In the genomic region with DNA sequence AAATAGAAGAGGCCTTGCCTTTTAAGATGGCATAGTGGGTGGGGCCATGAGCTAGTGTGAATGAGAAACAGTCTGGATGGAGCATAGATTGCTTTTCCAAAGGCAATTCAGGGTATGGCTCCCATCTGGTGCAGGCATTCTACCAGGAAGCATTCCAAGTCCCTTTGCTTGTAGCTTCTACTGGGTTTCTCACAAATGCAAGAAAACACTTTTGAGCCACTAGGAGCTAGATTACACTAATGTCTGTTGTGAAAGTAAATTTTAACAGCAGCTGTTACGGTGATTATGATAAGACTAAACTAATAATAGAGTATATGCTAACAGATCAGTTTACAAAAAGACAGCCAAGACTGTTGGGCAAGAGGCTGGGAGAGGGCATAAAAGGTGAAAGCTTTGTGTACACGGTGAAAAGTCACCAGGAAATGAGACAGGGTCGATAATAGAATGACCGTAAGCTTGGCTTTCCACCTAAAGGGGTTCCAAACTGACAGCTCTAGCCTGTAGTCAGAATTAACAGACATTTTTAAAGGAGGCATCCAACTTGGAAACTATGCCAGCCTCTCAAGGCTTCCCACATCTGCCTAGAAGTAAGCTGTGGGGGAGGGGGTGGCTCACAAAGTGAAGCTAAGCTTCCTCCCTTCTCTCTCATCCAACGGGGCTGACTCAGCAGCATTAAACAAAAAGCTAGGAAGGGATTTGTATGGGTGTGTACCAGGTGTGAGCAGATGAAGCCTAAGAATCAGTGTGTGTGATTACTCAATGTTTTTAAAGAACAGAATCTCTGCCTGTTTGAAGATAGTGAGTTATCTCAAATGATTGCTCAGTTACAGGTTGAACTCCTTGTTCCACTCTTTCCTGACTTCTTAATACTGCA, we compare ENCODE assay signal across 1 cellular context.
TF ChIP-seq lines count a peak whose summit lies in the region.

No MANE protein-coding gene starts in this region.

TF ChIP-seq in HepG2, 621 proteins besides CTCF, POLR2A, EP300 and RAD21 (continued from another document and continues in another):
- TF ChIP-seq RCOR2 (CRISPR knock-in tag; IDR thresholded peaks at IDR 0.05) (peak; percentile 87), CBFB (CRISPR knock-in tag; IDR thresholded peaks at IDR 0.05) (0 out of 2 replicates have a peak, but pooled peaks have one; percentile 51), ZSCAN22 (CRISPR knock-in tag; IDR thresholded peaks at IDR 0.05) (no peak), TMF1 (CRISPR knock-in tag; IDR thresholded peaks at IDR 0.05; ENCODE audit: low read depth) (no peak), BCL6 (CRISPR knock-in tag; IDR thresholded peaks at IDR 0.05) (peak; percentile 98), NR1H2 (CRISPR knock-in tag; IDR thresholded peaks at IDR 0.05; ENCODE audit: borderline replicate concordance, low read depth) (no peak), ZNF138 (CRISPR knock-in tag; IDR thresholded peaks at IDR 0.05; ENCODE audit: low read depth) (no peak), FOXC1 (CRISPR knock-in tag; IDR thresholded peaks at IDR 0.05; ENCODE audit: borderline replicate concordance) (no peak; the same call in 1 of the 2 replicates), ZNF816 (CRISPR knock-in tag; IDR thresholded peaks at IDR 0.05; ENCODE audit: borderline replicate concordance) (no peak; the same call in 1 of the 2 replicates), RXRB (CRISPR knock-in tag; IDR thresholded peaks at IDR 0.05; ENCODE audit: borderline replicate concordance) (peak; percentile 98), CREB1 (IDR thresholded peaks at IDR 0.05) (no peak), CREB1 (CRISPR knock-in tag; IDR thresholded peaks at IDR 0.05) (peak; percentile 44; the same call in 1 of the 2 replicates), ZKSCAN8 (CRISPR knock-in tag; IDR thresholded peaks at IDR 0.05; ENCODE audit: borderline replicate concordance) (peak; percentile 68; the same call in 1 of the 2 replicates), NFKBIZ (CRISPR knock-in tag; IDR thresholded peaks at IDR 0.05) (peak; percentile 87; the same call in 1 of the 2 replicates), TEAD2 (CRISPR knock-in tag; IDR thresholded peaks at IDR 0.05) (no peak), SMAD1 (CRISPR knock-in tag; IDR thresholded peaks at IDR 0.05; ENCODE audit: borderline replicate concordance, low read depth) (no peak), ATAD3A (CRISPR knock-in tag; IDR thresholded peaks at IDR 0.05) (no peak), HNRNPK (IDR thresholded peaks at IDR 0.05; ENCODE audit: low read depth, low read length, poor library complexity, severe bottlenecking) (no peak), FOXA3 (CRISPR knock-in tag; IDR thresholded peaks at IDR 0.05) (peak; percentile 98), ZNF772 (CRISPR knock-in tag; IDR thresholded peaks at IDR 0.05) (peak; percentile 70; the same call in 1 of the 2 replicates), TBP (CRISPR knock-in tag; IDR thresholded peaks at IDR 0.05) (no peak), GFI1 (CRISPR knock-in tag; IDR thresholded peaks at IDR 0.05; ENCODE audit: borderline replicate concordance) (peak; percentile 79), TBX3 (IDR thresholded peaks at IDR 0.05; ENCODE audit: borderline replicate concordance) (peak; percentile 82; the same call in 1 of the 2 replicates), ZNF441 (CRISPR knock-in tag; IDR thresholded peaks at IDR 0.05; ENCODE audit: borderline replicate concordance) (0 out of 2 replicates have a peak, but pooled peaks have one; percentile 35), HHEX (CRISPR knock-in tag; IDR thresholded peaks at IDR 0.05) (peak; percentile 100), NFE2L1 (CRISPR knock-in tag; IDR thresholded peaks at IDR 0.05; ENCODE audit: borderline replicate concordance) (no peak), ZNF24 (IDR thresholded peaks at IDR 0.05) (no peak), ZFP36 (IDR thresholded peaks at IDR 0.05; ENCODE audit: borderline replicate concordance, low read depth, low read length, partially characterized antibody) (no peak), PITX1 (CRISPR knock-in tag; IDR thresholded peaks at IDR 0.05) (peak; percentile 96), SUZ12 (IDR thresholded peaks at IDR 0.05; ENCODE audit: low read depth, low read length) (no peak), ZNF674 (CRISPR knock-in tag; IDR thresholded peaks at IDR 0.05; ENCODE audit: low read depth) (no peak), POLR2AphosphoS2 (IDR thresholded peaks at IDR 0.05; ENCODE audit: low read depth, low read length) (no peak), HNRNPL (IDR thresholded peaks at IDR 0.05; ENCODE audit: low read depth, low read length) (no peak), ZNF367 (CRISPR knock-in tag; IDR thresholded peaks at IDR 0.05; ENCODE audit: borderline replicate concordance) (no peak), SIN3B (IDR thresholded peaks at IDR 0.05; ENCODE audit: low read length) (no peak)
- TF ChIP-seq, protein P1, sequence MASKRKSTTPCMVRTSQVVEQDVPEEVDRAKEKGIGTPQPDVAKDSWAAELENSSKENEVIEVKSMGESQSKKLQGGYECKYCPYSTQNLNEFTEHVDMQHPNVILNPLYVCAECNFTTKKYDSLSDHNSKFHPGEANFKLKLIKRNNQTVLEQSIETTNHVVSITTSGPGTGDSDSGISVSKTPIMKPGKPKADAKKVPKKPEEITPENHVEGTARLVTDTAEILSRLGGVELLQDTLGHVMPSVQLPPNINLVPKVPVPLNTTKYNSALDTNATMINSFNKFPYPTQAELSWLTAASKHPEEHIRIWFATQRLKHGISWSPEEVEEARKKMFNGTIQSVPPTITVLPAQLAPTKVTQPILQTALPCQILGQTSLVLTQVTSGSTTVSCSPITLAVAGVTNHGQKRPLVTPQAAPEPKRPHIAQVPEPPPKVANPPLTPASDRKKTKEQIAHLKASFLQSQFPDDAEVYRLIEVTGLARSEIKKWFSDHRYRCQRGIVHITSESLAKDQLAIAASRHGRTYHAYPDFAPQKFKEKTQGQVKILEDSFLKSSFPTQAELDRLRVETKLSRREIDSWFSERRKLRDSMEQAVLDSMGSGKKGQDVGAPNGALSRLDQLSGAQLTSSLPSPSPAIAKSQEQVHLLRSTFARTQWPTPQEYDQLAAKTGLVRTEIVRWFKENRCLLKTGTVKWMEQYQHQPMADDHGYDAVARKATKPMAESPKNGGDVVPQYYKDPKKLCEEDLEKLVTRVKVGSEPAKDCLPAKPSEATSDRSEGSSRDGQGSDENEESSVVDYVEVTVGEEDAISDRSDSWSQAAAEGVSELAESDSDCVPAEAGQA (IDR thresholded peaks at IDR 0.05; ENCODE audit: low read depth): no peak
- TF ChIP-seq, protein P1 (CRISPR knock-in tag; IDR thresholded peaks at IDR 0.05; ENCODE audit: borderline replicate concordance): no peak
- TF ChIP-seq, protein P2, sequence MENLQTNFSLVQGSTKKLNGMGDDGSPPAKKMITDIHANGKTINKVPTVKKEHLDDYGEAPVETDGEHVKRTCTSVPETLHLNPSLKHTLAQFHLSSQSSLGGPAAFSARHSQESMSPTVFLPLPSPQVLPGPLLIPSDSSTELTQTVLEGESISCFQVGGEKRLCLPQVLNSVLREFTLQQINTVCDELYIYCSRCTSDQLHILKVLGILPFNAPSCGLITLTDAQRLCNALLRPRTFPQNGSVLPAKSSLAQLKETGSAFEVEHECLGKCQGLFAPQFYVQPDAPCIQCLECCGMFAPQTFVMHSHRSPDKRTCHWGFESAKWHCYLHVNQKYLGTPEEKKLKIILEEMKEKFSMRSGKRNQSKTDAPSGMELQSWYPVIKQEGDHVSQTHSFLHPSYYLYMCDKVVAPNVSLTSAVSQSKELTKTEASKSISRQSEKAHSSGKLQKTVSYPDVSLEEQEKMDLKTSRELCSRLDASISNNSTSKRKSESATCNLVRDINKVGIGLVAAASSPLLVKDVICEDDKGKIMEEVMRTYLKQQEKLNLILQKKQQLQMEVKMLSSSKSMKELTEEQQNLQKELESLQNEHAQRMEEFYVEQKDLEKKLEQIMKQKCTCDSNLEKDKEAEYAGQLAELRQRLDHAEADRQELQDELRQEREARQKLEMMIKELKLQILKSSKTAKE (CRISPR knock-in tag; IDR thresholded peaks at IDR 0.05; ENCODE audit: borderline replicate concordance): peak; percentile 95
- TF ChIP-seq, protein P3, sequence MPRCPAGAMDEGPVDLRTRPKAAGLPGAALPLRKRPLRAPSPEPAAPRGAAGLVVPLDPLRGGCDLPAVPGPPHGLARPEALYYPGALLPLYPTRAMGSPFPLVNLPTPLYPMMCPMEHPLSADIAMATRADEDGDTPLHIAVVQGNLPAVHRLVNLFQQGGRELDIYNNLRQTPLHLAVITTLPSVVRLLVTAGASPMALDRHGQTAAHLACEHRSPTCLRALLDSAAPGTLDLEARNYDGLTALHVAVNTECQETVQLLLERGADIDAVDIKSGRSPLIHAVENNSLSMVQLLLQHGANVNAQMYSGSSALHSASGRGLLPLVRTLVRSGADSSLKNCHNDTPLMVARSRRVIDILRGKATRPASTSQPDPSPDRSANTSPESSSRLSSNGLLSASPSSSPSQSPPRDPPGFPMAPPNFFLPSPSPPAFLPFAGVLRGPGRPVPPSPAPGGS (CRISPR knock-in tag; IDR thresholded peaks at IDR 0.05): no peak
- TF ChIP-seq, protein P4, sequence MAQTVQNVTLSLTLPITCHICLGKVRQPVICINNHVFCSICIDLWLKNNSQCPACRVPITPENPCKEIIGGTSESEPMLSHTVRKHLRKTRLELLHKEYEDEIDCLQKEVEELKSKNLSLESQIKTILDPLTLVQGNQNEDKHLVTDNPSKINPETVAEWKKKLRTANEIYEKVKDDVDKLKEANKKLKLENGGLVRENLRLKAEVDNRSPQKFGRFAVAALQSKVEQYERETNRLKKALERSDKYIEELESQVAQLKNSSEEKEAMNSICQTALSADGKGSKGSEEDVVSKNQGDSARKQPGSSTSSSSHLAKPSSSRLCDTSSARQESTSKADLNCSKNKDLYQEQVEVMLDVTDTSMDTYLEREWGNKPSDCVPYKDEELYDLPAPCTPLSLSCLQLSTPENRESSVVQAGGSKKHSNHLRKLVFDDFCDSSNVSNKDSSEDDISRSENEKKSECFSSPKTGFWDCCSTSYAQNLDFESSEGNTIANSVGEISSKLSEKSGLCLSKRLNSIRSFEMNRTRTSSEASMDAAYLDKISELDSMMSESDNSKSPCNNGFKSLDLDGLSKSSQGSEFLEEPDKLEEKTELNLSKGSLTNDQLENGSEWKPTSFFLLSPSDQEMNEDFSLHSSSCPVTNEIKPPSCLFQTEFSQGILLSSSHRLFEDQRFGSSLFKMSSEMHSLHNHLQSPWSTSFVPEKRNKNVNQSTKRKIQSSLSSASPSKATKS (CRISPR knock-in tag; IDR thresholded peaks at IDR 0.05): no peak
- TF ChIP-seq, protein P5, sequence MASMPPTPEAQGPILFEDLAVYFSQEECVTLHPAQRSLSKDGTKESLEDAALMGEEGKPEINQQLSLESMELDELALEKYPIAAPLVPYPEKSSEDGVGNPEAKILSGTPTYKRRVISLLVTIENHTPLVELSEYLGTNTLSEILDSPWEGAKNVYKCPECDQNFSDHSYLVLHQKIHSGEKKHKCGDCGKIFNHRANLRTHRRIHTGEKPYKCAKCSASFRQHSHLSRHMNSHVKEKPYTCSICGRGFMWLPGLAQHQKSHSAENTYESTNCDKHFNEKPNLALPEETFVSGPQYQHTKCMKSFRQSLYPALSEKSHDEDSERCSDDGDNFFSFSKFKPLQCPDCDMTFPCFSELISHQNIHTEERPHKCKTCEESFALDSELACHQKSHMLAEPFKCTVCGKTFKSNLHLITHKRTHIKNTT (CRISPR knock-in tag; IDR thresholded peaks at IDR 0.05): no peak
- TF ChIP-seq, protein P6, sequence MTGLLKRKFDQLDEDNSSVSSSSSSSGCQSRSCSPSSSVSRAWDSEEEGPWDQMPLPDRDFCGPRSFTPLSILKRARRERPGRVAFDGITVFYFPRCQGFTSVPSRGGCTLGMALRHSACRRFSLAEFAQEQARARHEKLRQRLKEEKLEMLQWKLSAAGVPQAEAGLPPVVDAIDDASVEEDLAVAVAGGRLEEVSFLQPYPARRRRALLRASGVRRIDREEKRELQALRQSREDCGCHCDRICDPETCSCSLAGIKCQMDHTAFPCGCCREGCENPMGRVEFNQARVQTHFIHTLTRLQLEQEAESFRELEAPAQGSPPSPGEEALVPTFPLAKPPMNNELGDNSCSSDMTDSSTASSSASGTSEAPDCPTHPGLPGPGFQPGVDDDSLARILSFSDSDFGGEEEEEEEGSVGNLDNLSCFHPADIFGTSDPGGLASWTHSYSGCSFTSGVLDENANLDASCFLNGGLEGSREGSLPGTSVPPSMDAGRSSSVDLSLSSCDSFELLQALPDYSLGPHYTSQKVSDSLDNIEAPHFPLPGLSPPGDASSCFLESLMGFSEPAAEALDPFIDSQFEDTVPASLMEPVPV (CRISPR knock-in tag; IDR thresholded peaks at IDR 0.05): no peak
- TF ChIP-seq, protein P7, sequence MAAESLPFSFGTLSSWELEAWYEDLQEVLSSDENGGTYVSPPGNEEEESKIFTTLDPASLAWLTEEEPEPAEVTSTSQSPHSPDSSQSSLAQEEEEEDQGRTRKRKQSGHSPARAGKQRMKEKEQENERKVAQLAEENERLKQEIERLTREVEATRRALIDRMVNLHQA (CRISPR knock-in tag; IDR thresholded peaks at IDR 0.05): no peak
- TF ChIP-seq, protein P8, sequence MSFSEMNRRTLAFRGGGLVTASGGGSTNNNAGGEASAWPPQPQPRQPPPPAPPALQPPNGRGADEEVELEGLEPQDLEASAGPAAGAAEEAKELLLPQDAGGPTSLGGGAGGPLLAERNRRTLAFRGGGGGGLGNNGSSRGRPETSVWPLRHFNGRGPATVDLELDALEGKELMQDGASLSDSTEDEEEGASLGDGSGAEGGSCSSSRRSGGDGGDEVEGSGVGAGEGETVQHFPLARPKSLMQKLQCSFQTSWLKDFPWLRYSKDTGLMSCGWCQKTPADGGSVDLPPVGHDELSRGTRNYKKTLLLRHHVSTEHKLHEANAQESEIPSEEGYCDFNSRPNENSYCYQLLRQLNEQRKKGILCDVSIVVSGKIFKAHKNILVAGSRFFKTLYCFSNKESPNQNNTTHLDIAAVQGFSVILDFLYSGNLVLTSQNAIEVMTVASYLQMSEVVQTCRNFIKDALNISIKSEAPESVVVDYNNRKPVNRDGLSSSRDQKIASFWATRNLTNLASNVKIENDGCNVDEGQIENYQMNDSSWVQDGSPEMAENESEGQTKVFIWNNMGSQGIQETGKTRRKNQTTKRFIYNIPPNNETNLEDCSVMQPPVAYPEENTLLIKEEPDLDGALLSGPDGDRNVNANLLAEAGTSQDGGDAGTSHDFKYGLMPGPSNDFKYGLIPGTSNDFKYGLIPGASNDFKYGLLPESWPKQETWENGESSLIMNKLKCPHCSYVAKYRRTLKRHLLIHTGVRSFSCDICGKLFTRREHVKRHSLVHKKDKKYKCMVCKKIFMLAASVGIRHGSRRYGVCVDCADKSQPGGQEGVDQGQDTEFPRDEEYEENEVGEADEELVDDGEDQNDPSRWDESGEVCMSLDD (CRISPR knock-in tag; IDR thresholded peaks at IDR 0.05; ENCODE audit: borderline replicate concordance): 0 out of 2 replicates have a peak, but pooled peaks have one; percentile 17
